8 cellular contexts compared by ENCODE assay signal in the genomic region with DNA sequence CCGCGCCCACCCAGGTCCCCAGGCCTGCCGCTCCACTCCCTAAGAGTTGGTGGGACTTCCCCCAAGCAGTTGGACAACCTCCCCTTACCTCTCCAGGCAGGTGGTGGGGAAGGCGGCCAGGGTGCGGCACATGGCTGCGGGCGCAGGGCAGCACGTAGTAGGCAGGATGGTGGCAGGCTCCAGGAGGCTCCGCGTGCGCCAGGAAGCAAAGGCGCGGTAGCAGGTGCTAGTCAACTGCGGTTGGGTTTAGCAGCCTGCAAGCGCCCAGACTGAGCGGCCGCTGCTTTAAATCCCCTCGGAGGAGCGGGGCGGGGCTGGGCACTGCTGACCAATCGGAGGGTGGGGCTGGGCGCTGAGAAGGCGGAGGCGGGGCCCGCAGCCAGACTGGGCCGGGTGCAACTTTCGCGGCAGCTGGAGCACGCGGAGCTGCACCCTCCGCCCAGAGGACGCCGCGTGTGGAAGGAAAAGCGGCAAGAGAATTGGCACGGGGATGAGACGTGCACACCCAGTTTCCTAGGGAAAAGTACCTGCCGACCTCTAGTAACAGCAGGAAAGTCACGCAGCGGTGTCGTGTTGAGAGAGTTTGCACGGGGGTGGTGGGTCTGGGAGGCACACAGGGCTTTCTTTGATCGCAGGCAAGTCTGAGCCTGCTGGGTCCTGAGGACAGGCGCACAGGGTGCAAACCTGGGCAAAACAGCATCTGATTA. TPM values are rescaled to one million over a fixed set of nuclear protein-coding genes. Genes with fewer than 3 reads are reported as not detected.
A peak's percentile ranks its signal among the peaks of the same experiment; 100 is the strongest.
DNase-seq lines count a peak whose midpoint lies in the region; ATAC-seq and TF ChIP-seq lines count a peak whose summit lies in the region.

A gene with protein sequence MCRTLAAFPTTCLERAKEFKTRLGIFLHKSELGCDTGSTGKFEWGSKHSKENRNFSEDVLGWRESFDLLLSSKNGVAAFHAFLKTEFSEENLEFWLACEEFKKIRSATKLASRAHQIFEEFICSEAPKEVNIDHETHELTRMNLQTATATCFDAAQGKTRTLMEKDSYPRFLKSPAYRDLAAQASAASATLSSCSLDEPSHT (minus strand): TSS at position 262 of the 707 bp plus-strand sequence. CDS start 130 bp downstream, at position 132.

- DNase-seq in EH (ENCODE audit: low read depth) (peak; percentile 82), GM23338 (ENCODE audit: low spot score) (peak; percentile 97), fibroblast of pulmonary artery (ENCODE audit: low read depth) (peak; percentile 78)
- peak; percentile 90 for DNase-seq in activated T-helper 2 cell treated with anti-CD3 and anti-CD28 coated beads, Interferon-gamma antibody, Interleukin-2, Interleukin-4, amounts not matched to agents 10 μg/mL and 5 μg/mL and 100 μg/mL, durations not matched to agents 14 hours and 24 hours and 36 hours (ENCODE audit: low spot score)
- DNase-seq in natural killer cell treated with Interleukin-12 subunit alpha and Interleukin-12 subunit beta and Interleukin-15 and Interleukin-18, amount 100 ng/mL, for 72 hours (ENCODE audit: low spot score) = peak; percentile 96

- TF ChIP-seq CTCF in GM23338 (conservative IDR thresholded peaks at IDR 0.05; ENCODE audit: low read depth in 2 of 2) (no peak), Loucy (conservative IDR thresholded peaks at IDR 0.05; ENCODE audit: low read length) (no peak), fibroblast of pulmonary artery (IDR thresholded peaks at IDR 0.05; ENCODE audit: low read length, missing control alignments) (no peak)

- no peak within 1 kb of the TSS for H3K27ac ChIP-seq in GM23338 (ENCODE audit: low read depth)

- H3K79me2 ChIP-seq in GM23338 (replicated peaks; ENCODE audit: insufficient read depth) (peaks cover 19% of the 10 kb centered on the region), Loucy (ENCODE audit: insufficient read depth, low read length) (0 out of 2 replicates have a peak, but pooled peaks cover 2% of the 10 kb centered on the region)

- H3K9me3 Mint-ChIP-seq in GM23338 = no peaks in the 10 kb centered on the region
- H3K9me3 Mint-ChIP-seq in activated T-helper 2 cell treated with anti-CD3 and anti-CD28 coated beads, Interferon-gamma antibody, Interleukin-2, Interleukin-4, amounts not matched to agents 10 μg/mL and 5 μg/mL and 100 μg/mL, durations not matched to agents 14 hours and 24 hours and 36 hours = no peaks in the 10 kb centered on the region
- H3K9me3 Mint-ChIP-seq in natural killer cell treated with Interleukin-12 subunit alpha and Interleukin-12 subunit beta and Interleukin-15 and Interleukin-18, amount 100 ng/mL, for 72 hours = no peaks in the 10 kb centered on the region
- H3K9me3 Mint-ChIP-seq in stimulated activated naive CD8-positive, alpha-beta T cell treated with anti-CD3 and anti-CD28 coated beads, Interleukin-15, Interleukin-2, amounts not matched to agents 100 ng/mL and 50 ng/mL, for 24 hours = no peaks in the 10 kb centered on the region

- peak within 1 kb of the TSS; percentile 86 for H2AFZ ChIP-seq in GM23338
- H2AFZ ChIP-seq in Loucy (ENCODE audit: low read length) = peak within 1 kb of the TSS; percentile 82

- H3K27ac Mint-ChIP-seq in GM23338 = no peak within 1 kb of the TSS
- peak within 1 kb of the TSS; percentile 89 for H3K27ac Mint-ChIP-seq in activated T-helper 2 cell treated with anti-CD3 and anti-CD28 coated beads, Interferon-gamma antibody, Interleukin-2, Interleukin-4, amounts not matched to agents 10 μg/mL and 5 μg/mL and 100 μg/mL, durations not matched to agents 14 hours and 24 hours and 36 hours
- no peak within 1 kb of the TSS for H3K27ac Mint-ChIP-seq in natural killer cell treated with Interleukin-12 subunit alpha and Interleukin-12 subunit beta and Interleukin-15 and Interleukin-18, amount 100 ng/mL, for 72 hours
- peak within 1 kb of the TSS; percentile 96 for H3K27ac Mint-ChIP-seq in stimulated activated naive CD8-positive, alpha-beta T cell treated with anti-CD3 and anti-CD28 coated beads, Interleukin-15, Interleukin-2, amounts not matched to agents 100 ng/mL and 50 ng/mL, for 24 hours

- H3F3A ChIP-seq in GM23338 (replicated peaks; ENCODE audit: low read depth) (no peaks in the 10 kb centered on the region), Loucy (ENCODE audit: low read depth) (no peaks in the 10 kb centered on the region; the same call in 1 of the 2 replicates)

- H3K4me2 ChIP-seq in GM23338 (peak within 1 kb of the TSS; percentile 96), Loucy (ENCODE audit: low read depth, low read length, poor library complexity, severe bottlenecking) (peak within 1 kb of the TSS; percentile 84)

- no peaks in the 10 kb centered on the region for H3K9me3 ChIP-seq in Loucy (ENCODE audit: insufficient read depth, low read depth, low read length)

- H3K36me3 ChIP-seq in GM23338 (ENCODE audit: insufficient read depth) = peaks cover 15% of the 10 kb centered on the region
- no peaks in the 10 kb centered on the region for H3K36me3 ChIP-seq in Loucy (ENCODE audit: insufficient read depth, low read length)

- peak within 1 kb of the TSS; percentile 71 for H3K9ac ChIP-seq in Loucy (ENCODE audit: low read depth, low read length, poor library complexity, severe bottlenecking)

- peaks cover 6% of the 10 kb centered on the region for H3K4me1 Mint-ChIP-seq in GM23338
- H3K4me1 Mint-ChIP-seq in activated T-helper 2 cell treated with anti-CD3 and anti-CD28 coated beads, Interferon-gamma antibody, Interleukin-2, Interleukin-4, amounts not matched to agents 10 μg/mL and 5 μg/mL and 100 μg/mL, durations not matched to agents 14 hours and 24 hours and 36 hours (ENCODE audit: low read depth) = peaks cover 42% of the 10 kb centered on the region
- H3K4me1 Mint-ChIP-seq in natural killer cell treated with Interleukin-12 subunit alpha and Interleukin-12 subunit beta and Interleukin-15 and Interleukin-18, amount 100 ng/mL, for 72 hours (ENCODE audit: low read depth in 2 of 2) = peaks cover 19 to 36% of the 10 kb centered on the region in 2 donors
- H3K4me1 Mint-ChIP-seq in stimulated activated naive CD8-positive, alpha-beta T cell treated with anti-CD3 and anti-CD28 coated beads, Interleukin-15, Interleukin-2, amounts not matched to agents 100 ng/mL and 50 ng/mL, for 24 hours (ENCODE audit: low read depth) = peaks cover 51% of the 10 kb centered on the region

- H3K9me2 ChIP-seq in GM23338 (ENCODE audit: insufficient read depth) (no peaks in the 10 kb centered on the region), Loucy (replicated peaks; ENCODE audit: low read depth, low read length) (no peaks in the 10 kb centered on the region)

- H3K4me3 Mint-ChIP-seq in GM23338 = no peak within 1 kb of the TSS
- no peak within 1 kb of the TSS for H3K4me3 Mint-ChIP-seq in activated T-helper 2 cell treated with anti-CD3 and anti-CD28 coated beads, Interferon-gamma antibody, Interleukin-2, Interleukin-4, amounts not matched to agents 10 μg/mL and 5 μg/mL and 100 μg/mL, durations not matched to agents 14 hours and 24 hours and 36 hours (ENCODE audit: low read depth)
- H3K4me3 Mint-ChIP-seq in natural killer cell treated with Interleukin-12 subunit alpha and Interleukin-12 subunit beta and Interleukin-15 and Interleukin-18, amount 100 ng/mL, for 72 hours = no peak within 1 kb of the TSS
- H3K4me3 Mint-ChIP-seq in stimulated activated naive CD8-positive, alpha-beta T cell treated with anti-CD3 and anti-CD28 coated beads, Interleukin-15, Interleukin-2, amounts not matched to agents 100 ng/mL and 50 ng/mL, for 24 hours = no peak within 1 kb of the TSS

- H4K20me1 ChIP-seq in GM23338 (replicated peaks; ENCODE audit: insufficient read depth) (peaks cover 6% of the 10 kb centered on the region; the same call in 1 of the 2 replicates), Loucy (ENCODE audit: insufficient read depth, low read length, poor library complexity, severe bottlenecking) (no peaks in the 10 kb centered on the region)

- H3K36me3 Mint-ChIP-seq in GM23338 (ENCODE audit: low read depth) = peaks cover 4% of the 10 kb centered on the region; the same call in 1 of the 3 replicates
- H3K36me3 Mint-ChIP-seq in activated T-helper 2 cell treated with anti-CD3 and anti-CD28 coated beads, Interferon-gamma antibody, Interleukin-2, Interleukin-4, amounts not matched to agents 10 μg/mL and 5 μg/mL and 100 μg/mL, durations not matched to agents 14 hours and 24 hours and 36 hours (ENCODE audit: low read depth) = no peaks in the 10 kb centered on the region
- H3K36me3 Mint-ChIP-seq in natural killer cell treated with Interleukin-12 subunit alpha and Interleukin-12 subunit beta and Interleukin-15 and Interleukin-18, amount 100 ng/mL, for 72 hours = no peaks in the 10 kb centered on the region
- no peaks in the 10 kb centered on the region for H3K36me3 Mint-ChIP-seq in stimulated activated naive CD8-positive, alpha-beta T cell treated with anti-CD3 and anti-CD28 coated beads, Interleukin-15, Interleukin-2, amounts not matched to agents 100 ng/mL and 50 ng/mL, for 24 hours (ENCODE audit: low read depth)

- H3K4me1 ChIP-seq in GM23338 (ENCODE audit: insufficient read depth) (peaks cover 27% of the 10 kb centered on the region), Loucy (ENCODE audit: insufficient read depth, low read length, poor library complexity, severe bottlenecking) (peaks cover 29% of the 10 kb centered on the region)

- H3K27me3 ChIP-seq in GM23338 (ENCODE audit: insufficient read depth) (peaks cover 33% of the 10 kb centered on the region), Loucy (ENCODE audit: insufficient read depth, low read length, poor library complexity, severe bottlenecking) (no peaks in the 10 kb centered on the region)

- peaks cover 18% of the 10 kb centered on the region for H3K27me3 Mint-ChIP-seq in GM23338 (ENCODE audit: insufficient read depth, low read depth, poor library complexity)
- peaks cover 7% of the 10 kb centered on the region for H3K27me3 Mint-ChIP-seq in activated T-helper 2 cell treated with anti-CD3 and anti-CD28 coated beads, Interferon-gamma antibody, Interleukin-2, Interleukin-4, amounts not matched to agents 10 μg/mL and 5 μg/mL and 100 μg/mL, durations not matched to agents 14 hours and 24 hours and 36 hours (ENCODE audit: low read depth)
- peaks cover 14 to 26% of the 10 kb centered on the region in 2 donors for H3K27me3 Mint-ChIP-seq in natural killer cell treated with Interleukin-12 subunit alpha and Interleukin-12 subunit beta and Interleukin-15 and Interleukin-18, amount 100 ng/mL, for 72 hours
- peaks cover 22% of the 10 kb centered on the region for H3K27me3 Mint-ChIP-seq in stimulated activated naive CD8-positive, alpha-beta T cell treated with anti-CD3 and anti-CD28 coated beads, Interleukin-15, Interleukin-2, amounts not matched to agents 100 ng/mL and 50 ng/mL, for 24 hours

- H3K4me3 ChIP-seq in GM23338 = peak within 1 kb of the TSS; percentile 78
- H3K4me3 ChIP-seq in Loucy (ENCODE audit: low read length, poor library complexity, severe bottlenecking) = peak within 1 kb of the TSS; percentile 76
- peak within 1 kb of the TSS; percentile 46 for H3K4me3 ChIP-seq in fibroblast of pulmonary artery (replicated peaks; ENCODE audit: low read depth, low read length)

- TF ChIP-seq POLR2A in Raji (IDR thresholded peaks at IDR 0.05; ENCODE audit: insufficient read depth, low read depth, low read length) = peak; percentile 99

- peak; percentile 88 for ATAC-seq in GM23338
- peak; percentile 98 to 99 for ATAC-seq in natural killer cell treated with Interleukin-12 subunit alpha and Interleukin-12 subunit beta and Interleukin-15 and Interleukin-18, amount 100 ng/mL, for 72 hours

- intact Hi-C loops in activated T-helper 2 cell treated with anti-CD3 and anti-CD28 coated beads, Interferon-gamma antibody, Interleukin-2, Interleukin-4, amounts not matched to agents 10 μg/mL and 5 μg/mL and 100 μg/mL, durations not matched to agents 14 hours and 24 hours and 36 hours (cut with micrococcal nuclease) = no loop called here

RNA-seq across cellular contexts. Expression of the gene that starts here (rescaled TPM):
- 15.4 and 18.2 TPM in 2 replicates for total RNA-seq in GM23338 (2014; rRNA removed; shearing (Covaris generic))
- 31.6 and 35.2 TPM in 2 replicates for polyA plus RNA-seq in GM23338 (2016; fragmentation: Nextera tagmentation; extraction: Ambion mirVana)
- 50.2 and 50.5 TPM in 2 replicates for total RNA-seq in activated T-helper 2 cell treated with anti-CD3 and anti-CD28 coated beads, Interferon-gamma antibody, Interleukin-2, Interleukin-4, amounts not matched to agents 10 μg/mL and 5 μg/mL and 100 μg/mL, durations not matched to agents 14 hours and 24 hours and 36 hours
- total RNA-seq in natural killer cell treated with Interleukin-12 subunit alpha and Interleukin-12 subunit beta and Interleukin-15 and Interleukin-18, amount 100 ng/mL, for 72 hours = 100 to 1,000 TPM in 1 of 2 donors, 10 to 100 TPM in 1; 33.0 to 102 TPM

Comparison
In these comparisons a context has a peak if more than half of its experiments do, and no peak if none do; other contexts are left out.
1. H3K27ac Mint-ChIP-seq: peak in activated T-helper 2 cell treated with anti-CD3 and anti-CD28 coated beads, Interferon-gamma antibody, Interleukin-2, Interleukin-4, amounts not matched to agents 10 μg/mL and 5 μg/mL and 100 μg/mL, durations not matched to agents 14 hours and 24 hours and 36 hours (single experiment) and stimulated activated naive CD8-positive, alpha-beta T cell treated with anti-CD3 and anti-CD28 coated beads, Interleukin-15, Interleukin-2, amounts not matched to agents 100 ng/mL and 50 ng/mL, for 24 hours (single experiment); none in GM23338 (single experiment) and natural killer cell treated with Interleukin-12 subunit alpha and Interleukin-12 subunit beta and Interleukin-15 and Interleukin-18, amount 100 ng/mL, for 72 hours (0 of 2).
2. Peak in every context shown above with its lines, with median percentiles within 50 percentile points of each other: DNase-seq and H3K4me3 ChIP-seq.